In genomic region chr10:128530301-128530700, GRCh38 we compare ENCODE assay signal across 1 cellular context.
TF ChIP-seq lines count a peak whose summit lies in the region.

No MANE protein-coding gene starts in this region.

TF ChIP-seq in WTC11, 78 proteins besides CTCF, POLR2A, EP300 and RAD21 (continued from another document):
- TF ChIP-seq ZNF532 (CRISPR knock-in tag; IDR thresholded peaks at IDR 0.05; ENCODE audit: borderline replicate concordance) (no peak), GABPB1 (CRISPR knock-in tag; IDR thresholded peaks at IDR 0.05) (no peak), MLX (CRISPR knock-in tag; IDR thresholded peaks at IDR 0.05) (no peak), MAX (CRISPR knock-in tag; IDR thresholded peaks at IDR 0.05) (no peak), KAT7 (CRISPR knock-in tag; IDR thresholded peaks at IDR 0.05; ENCODE audit: borderline replicate concordance) (no peak), ZNF671 (CRISPR knock-in tag; IDR thresholded peaks at IDR 0.05) (no peak), ZNF416 (CRISPR knock-in tag; IDR thresholded peaks at IDR 0.05) (no peak), MYBL2 (CRISPR knock-in tag; IDR thresholded peaks at IDR 0.05) (no peak)
- TF ChIP-seq, protein P1, sequence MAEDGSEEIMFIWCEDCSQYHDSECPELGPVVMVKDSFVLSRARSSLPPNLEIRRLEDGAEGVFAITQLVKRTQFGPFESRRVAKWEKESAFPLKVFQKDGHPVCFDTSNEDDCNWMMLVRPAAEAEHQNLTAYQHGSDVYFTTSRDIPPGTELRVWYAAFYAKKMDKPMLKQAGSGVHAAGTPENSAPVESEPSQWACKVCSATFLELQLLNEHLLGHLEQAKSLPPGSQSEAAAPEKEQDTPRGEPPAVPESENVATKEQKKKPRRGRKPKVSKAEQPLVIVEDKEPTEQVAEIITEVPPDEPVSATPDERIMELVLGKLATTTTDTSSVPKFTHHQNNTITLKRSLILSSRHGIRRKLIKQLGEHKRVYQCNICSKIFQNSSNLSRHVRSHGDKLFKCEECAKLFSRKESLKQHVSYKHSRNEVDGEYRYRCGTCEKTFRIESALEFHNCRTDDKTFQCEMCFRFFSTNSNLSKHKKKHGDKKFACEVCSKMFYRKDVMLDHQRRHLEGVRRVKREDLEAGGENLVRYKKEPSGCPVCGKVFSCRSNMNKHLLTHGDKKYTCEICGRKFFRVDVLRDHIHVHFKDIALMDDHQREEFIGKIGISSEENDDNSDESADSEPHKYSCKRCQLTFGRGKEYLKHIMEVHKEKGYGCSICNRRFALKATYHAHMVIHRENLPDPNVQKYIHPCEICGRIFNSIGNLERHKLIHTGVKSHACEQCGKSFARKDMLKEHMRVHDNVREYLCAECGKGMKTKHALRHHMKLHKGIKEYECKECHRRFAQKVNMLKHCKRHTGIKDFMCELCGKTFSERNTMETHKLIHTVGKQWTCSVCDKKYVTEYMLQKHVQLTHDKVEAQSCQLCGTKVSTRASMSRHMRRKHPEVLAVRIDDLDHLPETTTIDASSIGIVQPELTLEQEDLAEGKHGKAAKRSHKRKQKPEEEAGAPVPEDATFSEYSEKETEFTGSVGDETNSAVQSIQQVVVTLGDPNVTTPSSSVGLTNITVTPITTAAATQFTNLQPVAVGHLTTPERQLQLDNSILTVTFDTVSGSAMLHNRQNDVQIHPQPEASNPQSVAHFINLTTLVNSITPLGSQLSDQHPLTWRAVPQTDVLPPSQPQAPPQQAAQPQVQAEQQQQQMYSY (CRISPR knock-in tag; IDR thresholded peaks at IDR 0.05): no peak
